Comparison of ENCODE assay signal across 8 cellular contexts in genomic region chr2:218780851-218781690, GRCh38. TPM values are rescaled to one million over a fixed set of nuclear protein-coding genes. Genes with fewer than 3 reads are reported as not detected.
A peak's percentile ranks its signal among the peaks of the same experiment; 100 is the strongest.
DNase-seq lines count a peak whose midpoint lies in the region; ATAC-seq and TF ChIP-seq lines count a peak whose summit lies in the region.

No MANE protein-coding gene starts in this region.

- H3K4me3 ChIP-seq in breast epithelium (peak overlapping the region; percentile 69 to 80 (median 76)), epithelial cell of esophagus (ENCODE audit: low read length) (peak overlapping the region; percentile 32), uterus (peak overlapping the region; percentile 59 to 70)

- H3K4me1 ChIP-seq in breast epithelium (no peaks in the 10 kb centered on the region), uterus (no peaks in the 10 kb centered on the region)

- TF ChIP-seq CTCF in breast epithelium (IDR thresholded peaks at IDR 0.05) (no peak), MCF 10A (IDR thresholded peaks at IDR 0.05; ENCODE audit: unreplicated experiment) (no peak), epithelial cell of esophagus (IDR thresholded peaks at IDR 0.05; ENCODE audit: insufficient read depth, low read depth, low read length, missing control alignments) (no peak), uterus (IDR thresholded peaks at IDR 0.05) (no peak)

- POLR2A ChIA-PET in MCF 10A (lab: Yijun Ruan, JAX): interaction anchor here (1.0 kb wide), 1 partner anchor 9 kb away, joined by 3 read pairs; no protein-coding TSS in a partner anchor

- H3K36me3 ChIP-seq in breast epithelium: no peaks in the 10 kb centered on the region
- H3K36me3 ChIP-seq in uterus: no peaks in the 10 kb centered on the region

- peaks cover 11% of the 10 kb centered on the region for H3K9me3 Mint-ChIP-seq in MCF 10A (ENCODE audit: unreplicated experiment)

- no peaks in the 10 kb centered on the region for H3K27me3 Mint-ChIP-seq in MCF 10A (ENCODE audit: insufficient read depth, unreplicated experiment)

- TF ChIP-seq POLR2A in breast epithelium (IDR thresholded peaks at IDR 0.05) (no peak), uterus (IDR thresholded peaks at IDR 0.05) (no peak)

- intact Hi-C loops in breast epithelium (cut with DNase I; ENCODE audit: low total_unique reads) (no loop called here), MCF 10A (cut with micrococcal nuclease) (no loop called here), uterus (cut with DNase I; ENCODE audit: low total_unique reads) (no loop called here)

- H3K27me3 ChIP-seq in breast epithelium: no peaks in the 10 kb centered on the region
- H3K27me3 ChIP-seq in uterus: no peaks in the 10 kb centered on the region

- peak overlapping the region; percentile 91 for H3K27ac ChIP-seq in breast epithelium
- H3K27ac ChIP-seq in uterus: peak overlapping the region; percentile 72 to 76

- CTCF ChIA-PET in MCF 10A (lab: Yijun Ruan, JAX): interaction anchor here (0.6 kb wide), 1 partner anchor 195 kb away, joined by 4 read pairs; no protein-coding TSS in a partner anchor

- BruUV-seq in MCF 10A (replicated peaks; lab: Mats Ljungman, UMichigan): no TSS peak

- no peak for ATAC-seq in HG03442 (IDR thresholded peaks at IDR 0.05; ENCODE audit: unreplicated experiment)

- DNase-seq in breast epithelium (ENCODE audit: low spot score in 2 of 2): no peak
- no peak for DNase-seq in MCF 10A (ENCODE audit: unreplicated experiment)
- DNase-seq in epithelial cell of esophagus (ENCODE audit: low read depth): peak; percentile 13
- peak; percentile 44 for DNase-seq in myocyte (ENCODE audit: low read depth)
- DNase-seq in uterus: no peak
- DNase-seq in D341Med (ENCODE audit: low spot score): no peak
- DNase-seq in cerebellar cortex (ENCODE audit: low spot score): no peak

- H3K9me3 ChIP-seq in breast epithelium: no peaks in the 10 kb centered on the region
- no peaks in the 10 kb centered on the region for H3K9me3 ChIP-seq in uterus

- no peaks in the 10 kb centered on the region for H3K4me1 Mint-ChIP-seq in MCF 10A (ENCODE audit: insufficient read depth, unreplicated experiment)

- no peak overlapping the region for H3K27ac Mint-ChIP-seq in MCF 10A (ENCODE audit: low read depth, unreplicated experiment)

- no peak overlapping the region for H3K4me3 Mint-ChIP-seq in MCF 10A (ENCODE audit: unreplicated experiment)

- H3K36me3 Mint-ChIP-seq in MCF 10A (ENCODE audit: insufficient read depth, unreplicated experiment): no peaks in the 10 kb centered on the region

RNA-seq across cellular contexts. Expression of gene CYP27A1, which starts 0.9 kb away (rescaled TPM):
- 10 to 100 TPM; 25.6 to 65.0 (median 28.8) TPM for total RNA-seq in breast epithelium
- 0.12 TPM in 1 of 2 replicates, not detected in the other for total RNA-seq in MCF 10A (2022)
- total RNA-seq in myocyte: 16.5 and 18.0 TPM in 2 replicates
- polyA plus RNA-seq in myocyte (2012): 4.1 TPM
- total RNA-seq in uterus: 10 to 100 TPM in 2 of 4 donors, 1 to 10 TPM in 2; 4.1 to 15.7 (median 8.7) TPM

RNA-seq across cellular contexts. Expression of gene PRKAG3, which starts 50.5 kb away (rescaled TPM):
- total RNA-seq in breast epithelium: not detected
- total RNA-seq in MCF 10A (2022): not detected in 2 replicates
- 49.9 and 65.9 TPM in 2 replicates for total RNA-seq in myocyte
- 10.0 TPM for polyA plus RNA-seq in myocyte (2012)
- not detected for total RNA-seq in uterus

Comparison
In these comparisons a context has a peak if more than half of its experiments do, and no peak if none do; other contexts are left out.
1. DNase-seq: peak in epithelial cell of esophagus (single experiment) and myocyte (single experiment); none in breast epithelium (0 of 2), MCF 10A (single experiment), uterus (0 of 2), D341Med (single experiment) and cerebellar cortex (single experiment).
2. RNA of gene PRKAG3, which starts 50.5 kb away (total RNA-seq): 49.9 to 65.9 TPM in myocyte; not detected in breast epithelium, not detected in MCF 10A and not detected in uterus; every median in the first group is over 10 times any median in the second.
3. Peak in every context shown above with its lines, with median percentiles within 50 percentile points of each other: H3K4me3 ChIP-seq.